8 cellular contexts compared by ENCODE assay signal in genomic region chr11:119319702-119320592, GRCh38. TPM values are rescaled to one million over a fixed set of nuclear protein-coding genes. Genes with fewer than 3 reads are reported as not detected.
A peak's percentile ranks its signal among the peaks of the same experiment; 100 is the strongest.
DNase-seq lines count a peak whose midpoint lies in the region; ATAC-seq, FAIRE-seq and TF ChIP-seq lines count a peak whose summit lies in the region.

No MANE protein-coding gene starts in this region.

- H3K4me1 ChIP-seq in rectal smooth muscle tissue (ENCODE audit: control insufficient read depth, insufficient read depth, low read length) (peaks cover 40% of the 10 kb centered on the region), small intestine (ENCODE audit: control insufficient read depth in 2 of 2, insufficient read depth in 1 of 2, low read depth in 1 of 2, low read length in 1 of 2) (no peaks in the 10 kb centered on the region)

- 38 to 48% (median 45%) methylated on average over 24 of the region's 24 CpGs for WGBS in small intestine, 3 donors

- H3K9ac ChIP-seq in rectal smooth muscle tissue (ENCODE audit: low read length), result peak overlapping the region; percentile 45

- H3K4me3 ChIP-seq in rectal smooth muscle tissue (ENCODE audit: low read length) (peak overlapping the region; percentile 66), small intestine (ENCODE audit: low read depth in 1 of 2, low read length in 2 of 2) (no peak overlapping the region)

- no peaks in the 10 kb centered on the region for H3K36me3 Mint-ChIP-seq in activated B cell treated with CpG ODN at 0.5 μM for 24 hours (ENCODE audit: low read depth)

- H3K9me3 Mint-ChIP-seq in activated B cell treated with CpG ODN at 0.5 μM for 24 hours, result no peaks in the 10 kb centered on the region

- DNase-seq in GM12891 (ENCODE audit: insufficient read length, low spot score), result peak; percentile 12
- no peak for DNase-seq in activated B cell treated with CpG ODN at 0.5 μM for 24 hours
- DNase-seq in hippocampal formation (lab: John Stamatoyannopoulos, UW), result peak; percentile 61 to 83
- no peak for DNase-seq in small intestine
- DNase-seq in H54 (ENCODE audit: insufficient read length, low spot score), result no peak
- DNase-seq in activated CD8-positive, alpha-beta memory T cell treated with anti-CD3 and anti-CD28 coated beads for 24 hours, result no peak

- POLR2A ChIA-PET in activated B cell treated with CpG ODN at 0.5 μM for 24 hours (lab: Charles Lee), result interaction anchor here (0.6 to 1.9 kb wide), 3 partner anchors 14 to 748 kb away, joined by 3 to 10 read pairs (median 3); partner anchors contain the start of gene RNF26

- H3K36me3 ChIP-seq in rectal smooth muscle tissue (ENCODE audit: control insufficient read depth, insufficient read depth, low read length), result no peaks in the 10 kb centered on the region
- no peaks in the 10 kb centered on the region for H3K36me3 ChIP-seq in small intestine (ENCODE audit: control insufficient read depth in 2 of 2, insufficient read depth in 2 of 2, low read length in 2 of 2)

- ATAC-seq in activated B cell treated with CpG ODN at 0.5 μM for 24 hours (ENCODE audit: low read depth) (no peak), GM18505 (IDR thresholded peaks at IDR 0.05; ENCODE audit: unreplicated experiment) (no peak)

- peak overlapping the region; percentile 35 for H3K27ac Mint-ChIP-seq in activated B cell treated with CpG ODN at 0.5 μM for 24 hours

- CTCF ChIA-PET in activated B cell treated with CpG ODN at 0.5 μM for 24 hours (lab: Charles Lee), result interaction anchor here (4.6 kb wide), 1 partner anchor 18 kb away, joined by 38 read pairs; no protein-coding TSS in a partner anchor

- peaks cover 48% of the 10 kb centered on the region for H3K4me1 Mint-ChIP-seq in activated B cell treated with CpG ODN at 0.5 μM for 24 hours

- peaks cover 3% of the 10 kb centered on the region for H3K27me3 ChIP-seq in rectal smooth muscle tissue (ENCODE audit: control insufficient read depth, insufficient read depth, low read length)
- H3K27me3 ChIP-seq in small intestine (ENCODE audit: control insufficient read depth in 2 of 2, insufficient read depth in 2 of 2, low read length in 2 of 2), result peaks cover 4 to 9% of the 10 kb centered on the region in 2 donors

- TF ChIP-seq POLR2A in GM12891 (IDR thresholded peaks at IDR 0.05; ENCODE audit: low read depth, low read length) (no peak), GM18505 (IDR thresholded peaks at IDR 0.05; ENCODE audit: borderline replicate concordance, extremely low read depth, insufficient read depth, insufficient read length) (no peak), H54 (IDR thresholded peaks at IDR 0.05; ENCODE audit: low read depth, low read length) (no peak)

- peaks cover 16% of the 10 kb centered on the region for H3K27me3 Mint-ChIP-seq in activated B cell treated with CpG ODN at 0.5 μM for 24 hours

- no peak for TF ChIP-seq CTCF in activated B cell treated with CpG ODN at 0.5 μM for 24 hours (IDR thresholded peaks at IDR 0.05)

- H3K9me3 ChIP-seq in small intestine (ENCODE audit: control insufficient read depth, low read depth), result no peaks in the 10 kb centered on the region

- no peak for FAIRE-seq in GM12891 (lab: Jason Lieb, UNC)
- no peak for FAIRE-seq in small intestine (lab: Jason Lieb, UNC)
- FAIRE-seq in H54 (lab: Jason Lieb, UNC), result no peak

- peak overlapping the region; percentile 75 for H3K4me3 Mint-ChIP-seq in activated B cell treated with CpG ODN at 0.5 μM for 24 hours

- intact Hi-C loops in activated B cell treated with CpG ODN at 0.5 μM for 24 hours (cut with micrococcal nuclease), result loop anchor here (5.0 kb wide), 1 partner anchor 323 kb away; the partner anchor contains the start of gene CENATAC

- H3K27ac ChIP-seq in rectal smooth muscle tissue (ENCODE audit: low read depth, low read length), result peak overlapping the region; percentile 91
- H3K27ac ChIP-seq in small intestine (ENCODE audit: low read depth in 1 of 2, low read length in 1 of 2), result peak overlapping the region in 1 of 2 donors; percentile 87

TF ChIP-seq in GM12891, 5 proteins besides CTCF, POLR2A, EP300 and RAD21:
- no peak for TF ChIP-seq SPI1 (IDR thresholded peaks at IDR 0.05; ENCODE audit: low read depth, low read length)
- no peak for TF ChIP-seq POU2F2 (IDR thresholded peaks at IDR 0.05; ENCODE audit: low read depth, low read length)
- no peak for TF ChIP-seq PAX5 (IDR thresholded peaks at IDR 0.05; ENCODE audit: insufficient read depth, low read length, severe bottlenecking)
- TF ChIP-seq TAF1 (IDR thresholded peaks at IDR 0.05; ENCODE audit: low read depth, low read length), result no peak
- TF ChIP-seq POLR2AphosphoS5 (IDR thresholded peaks at IDR 0.05; ENCODE audit: low read depth, low read length), result no peak

RNA-seq across cellular contexts. Expression of gene MCAM, which starts 3.0 kb away (rescaled TPM):
- 0.39 TPM for polyA plus RNA-seq in GM12891 (2012; ENCODE audit: low read depth, missing spikeins)
- total RNA-seq in activated B cell treated with CpG ODN at 0.5 μM for 24 hours, result 0.15 and 0.20 TPM in 2 replicates
- polyA plus RNA-seq in small intestine, result 10 to 100 TPM in 1 of 3 donors, 1 to 10 TPM in 2; 1.1 to 82.3 (median 2.7) TPM

RNA-seq across cellular contexts. Expression of gene RNF26, which starts 14.4 kb away (rescaled TPM):
- 14.5 TPM for polyA plus RNA-seq in GM12891 (2012; ENCODE audit: low read depth, missing spikeins)
- 20.1 and 21.2 TPM in 2 replicates for total RNA-seq in activated B cell treated with CpG ODN at 0.5 μM for 24 hours
- polyA plus RNA-seq in small intestine, result 10 to 100 TPM in 1 of 3 donors, 1 to 10 TPM in 2; 6.5 to 27.3 (median 7.8) TPM

RNA-seq across cellular contexts. Expression of gene C1QTNF5, which starts 20.7 kb away (rescaled TPM):
- not detected for polyA plus RNA-seq in GM12891 (2012; ENCODE audit: low read depth, missing spikeins)
- total RNA-seq in activated B cell treated with CpG ODN at 0.5 μM for 24 hours, result not detected in 2 replicates
- polyA plus RNA-seq in small intestine, result 10 to 100 TPM in 1 of 3 donors, 1 to 10 TPM in 1, under 1 TPM in 1; 0.89 to 22.5 (median 7.3) TPM

RNA-seq across cellular contexts. Expression of gene MFRP, which starts 26.6 kb away (rescaled TPM):
- polyA plus RNA-seq in GM12891 (2012; ENCODE audit: low read depth, missing spikeins), result not detected
- total RNA-seq in activated B cell treated with CpG ODN at 0.5 μM for 24 hours, result not detected in 2 replicates
- polyA plus RNA-seq in small intestine, result under 1 TPM in 1 of 3 donors, not detected in 2; 0.03 TPM

Comparison
In these comparisons a context has a peak if more than half of its experiments do, and no peak if none do; other contexts are left out.
1. DNase-seq: peak in GM12891 (single experiment) and hippocampal formation (2 of 2); none in activated B cell treated with CpG ODN at 0.5 μM for 24 hours (single experiment), small intestine (single experiment), H54 (single experiment) and activated CD8-positive, alpha-beta memory T cell treated with anti-CD3 and anti-CD28 coated beads for 24 hours (single experiment).